ENCODE assay signal across 1 cellular context in genomic region chr22:49960159-49960966, GRCh38.
TF ChIP-seq lines count a peak whose summit lies in the region.

Gene PIM3, plus strand, starts transcription at chr22:49960772. Its CDS starts 176 bp downstream, at chr22:49960948.

TF ChIP-seq in K562, 482 proteins besides CTCF, POLR2A, EP300 and RAD21 (continued from another document):
- TF ChIP-seq, protein P1, sequence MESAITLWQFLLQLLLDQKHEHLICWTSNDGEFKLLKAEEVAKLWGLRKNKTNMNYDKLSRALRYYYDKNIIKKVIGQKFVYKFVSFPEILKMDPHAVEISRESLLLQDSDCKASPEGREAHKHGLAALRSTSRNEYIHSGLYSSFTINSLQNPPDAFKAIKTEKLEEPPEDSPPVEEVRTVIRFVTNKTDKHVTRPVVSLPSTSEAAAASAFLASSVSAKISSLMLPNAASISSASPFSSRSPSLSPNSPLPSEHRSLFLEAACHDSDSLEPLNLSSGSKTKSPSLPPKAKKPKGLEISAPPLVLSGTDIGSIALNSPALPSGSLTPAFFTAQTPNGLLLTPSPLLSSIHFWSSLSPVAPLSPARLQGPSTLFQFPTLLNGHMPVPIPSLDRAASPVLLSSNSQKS (CRISPR knock-in tag; IDR thresholded peaks at IDR 0.05), result no peak
- no peak for TF ChIP-seq NFXL1 (CRISPR knock-in tag; IDR thresholded peaks at IDR 0.05)
- TF ChIP-seq AFF1 (IDR thresholded peaks at IDR 0.05; ENCODE audit: low read depth in 1 of 2, partially characterized antibody in 2 of 2), result no peak
- TF ChIP-seq PTTG1 (tag; IDR thresholded peaks at IDR 0.05; ENCODE audit: low read depth), result no peak
- TF ChIP-seq, protein P2, sequence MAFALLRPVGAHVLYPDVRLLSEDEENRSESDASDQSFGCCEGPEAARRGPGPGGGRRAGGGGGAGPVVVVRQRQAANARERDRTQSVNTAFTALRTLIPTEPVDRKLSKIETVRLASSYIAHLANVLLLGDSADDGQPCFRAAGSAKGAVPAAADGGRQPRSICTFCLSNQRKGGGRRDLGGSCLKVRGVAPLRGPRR (CRISPR knock-in tag; IDR thresholded peaks at IDR 0.05), result no peak
- TF ChIP-seq KDM1A (IDR thresholded peaks at IDR 0.05), result no peak
- TF ChIP-seq HMGXB4 (CRISPR knock-in tag; IDR thresholded peaks at IDR 0.05), result no peak
- peak; percentile 60 for TF ChIP-seq ATF7 (IDR thresholded peaks at IDR 0.05)
- no peak for TF ChIP-seq SIX5 (IDR thresholded peaks at IDR 0.05; ENCODE audit: borderline replicate concordance in 1 of 2, insufficient read depth in 1 of 2, low read depth in 1 of 2, low read length in 2 of 2)
- no peak for TF ChIP-seq CEBPB (tag; IDR thresholded peaks at IDR 0.05)
- TF ChIP-seq SRSF1 (IDR thresholded peaks at IDR 0.05; ENCODE audit: low read depth, low read length), result no peak
- TF ChIP-seq ZBTB17 (CRISPR knock-in tag; IDR thresholded peaks at IDR 0.05), result no peak
- no peak for TF ChIP-seq SMARCE1 (IDR thresholded peaks at IDR 0.05)
- no peak for TF ChIP-seq SIRT6 (IDR thresholded peaks at IDR 0.05; ENCODE audit: low read depth, low read length)
- TF ChIP-seq RNF2 (IDR thresholded peaks at IDR 0.05), result 0 out of 2 replicates have a peak, but pooled peaks have one; percentile 26
- no peak for TF ChIP-seq ZNF445 (CRISPR knock-in tag; IDR thresholded peaks at IDR 0.05; ENCODE audit: low read depth)
- TF ChIP-seq MEF2A (IDR thresholded peaks at IDR 0.05; ENCODE audit: control insufficient read depth, low read depth, low read length), result no peak
- no peak for TF ChIP-seq TAF9B (IDR thresholded peaks at IDR 0.05; ENCODE audit: partially characterized antibody)
- no peak for TF ChIP-seq PRDM10 (IDR thresholded peaks at IDR 0.05; ENCODE audit: partially characterized antibody)
- TF ChIP-seq NFE2 (IDR thresholded peaks at IDR 0.05; ENCODE audit: low read depth), result no peak
- no peak for TF ChIP-seq DPF2 (IDR thresholded peaks at IDR 0.05)
- TF ChIP-seq, protein P3, sequence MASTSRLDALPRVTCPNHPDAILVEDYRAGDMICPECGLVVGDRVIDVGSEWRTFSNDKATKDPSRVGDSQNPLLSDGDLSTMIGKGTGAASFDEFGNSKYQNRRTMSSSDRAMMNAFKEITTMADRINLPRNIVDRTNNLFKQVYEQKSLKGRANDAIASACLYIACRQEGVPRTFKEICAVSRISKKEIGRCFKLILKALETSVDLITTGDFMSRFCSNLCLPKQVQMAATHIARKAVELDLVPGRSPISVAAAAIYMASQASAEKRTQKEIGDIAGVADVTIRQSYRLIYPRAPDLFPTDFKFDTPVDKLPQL (IDR thresholded peaks at IDR 0.05; ENCODE audit: extremely low read depth, insufficient read length), result no peak
- peak; percentile 64 for TF ChIP-seq SUPT5H (IDR thresholded peaks at IDR 0.05)
- TF ChIP-seq XRCC5 (IDR thresholded peaks at IDR 0.05; ENCODE audit: low read depth, low read length), result no peak
